ENCODE assay signal across 17 cellular contexts in genomic region chr18:67232406-67232805, GRCh38.
DNase-seq lines count a peak whose midpoint lies in the region; ATAC-seq, FAIRE-seq and TF ChIP-seq lines count a peak whose summit lies in the region.
"Had no signal": no experiment of that assay in that cellular context is flagged by ENCODE, and none has a peak within 500 bp of the region (broad histone marks: within the 10 kb centered on the region; RNA-seq: fewer than 3 reads in every experiment).

No MANE protein-coding gene starts in this region.

- POLR2A ChIA-PET in endothelial cell of umbilical vein (lab: Charles Lee) = interaction anchor here (2.0 kb wide), 1 partner anchor 128 kb away, joined by 4 read pairs; no protein-coding TSS in a partner anchor

- H3K4ac ChIP-seq in mesendoderm (ENCODE audit: low read depth, low read length) = no peak overlapping the region

- WGBS in mesendoderm (ENCODE audit: extremely low coverage, insufficient coverage, low lambda C conversion rate) = no CpG with 5 or more reads among the region's 4 CpGs

- H3K27ac ChIP-seq in endothelial cell of umbilical vein (ENCODE audit: insufficient read depth, low read depth, low read length) (peak overlapping the region; percentile 81), mesendoderm (ENCODE audit: low read depth, low read length) (no peak overlapping the region)

- no peak overlapping the region for H2BK120ac ChIP-seq in mesendoderm (ENCODE audit: low read depth, low read length)

- dilution Hi-C loops in endothelial cell of umbilical vein (cut with MboI; ENCODE audit: extremely low pct_ligation_motif_present, low sequenced_read_pairs) = no loop called here

- no peak overlapping the region for H3K18ac ChIP-seq in mesendoderm (ENCODE audit: low read length)

- intact Hi-C loops in endothelial cell of umbilical vein (cut with micrococcal nuclease) = loop anchor here (1.0 to 5.0 kb wide), 4 partner anchors 12 to 130 kb away; no protein-coding TSS in a partner anchor

- H3K9me1 ChIP-seq in endothelial cell of umbilical vein (replicated peaks; ENCODE audit: control insufficient read depth, extremely low read depth, insufficient read depth, low read length) = no peaks in the 10 kb centered on the region

- BruUV-seq in endothelial cell of umbilical vein (replicated peaks; lab: Mats Ljungman, UMichigan) = no TSS peak

- H3K4me3 ChIP-seq in NT2/D1 (ENCODE audit: insufficient read length, low read depth) (no peak overlapping the region), endothelial cell of umbilical vein (replicated peaks in 1 of 3; ENCODE audit: insufficient read depth in 1 of 3, low read depth in 1 of 3, low read length in 3 of 3) (no peak overlapping the region), mesendoderm (ENCODE audit: low read length) (no peak overlapping the region)

- H3K4me1 ChIP-seq in NT2/D1 (ENCODE audit: insufficient read depth, insufficient read length) (no peaks in the 10 kb centered on the region), endothelial cell of umbilical vein (ENCODE audit: control insufficient read depth, extremely low read depth, insufficient read depth, low read length) (peaks cover 8% of the 10 kb centered on the region), mesendoderm (ENCODE audit: control insufficient read depth, low read depth, low read length) (no peaks in the 10 kb centered on the region)
- H3K4me1 ChIP-seq: BE2C had no signal

- H3K9me3 ChIP-seq in NT2/D1 (ENCODE audit: insufficient read depth, low read length) (no peaks in the 10 kb centered on the region), endothelial cell of umbilical vein (replicated peaks; ENCODE audit: control insufficient read depth, insufficient read depth, low read length) (no peaks in the 10 kb centered on the region)
- H3K9me3 ChIP-seq: BE2C had no signal

- in situ Hi-C loops in G401 (cut with HindIII; ENCODE audit: low sequenced_read_pairs) = no loop called here

- no peaks in the 10 kb centered on the region for H3K79me1 ChIP-seq in mesendoderm (ENCODE audit: low read length)

- H3K9ac ChIP-seq in NT2/D1 (ENCODE audit: insufficient read length, low read depth) (no peak overlapping the region), endothelial cell of umbilical vein (replicated peaks; ENCODE audit: extremely low read depth, insufficient read depth, low read length) (peak overlapping the region; percentile 58), mesendoderm (ENCODE audit: low read length) (no peak overlapping the region)

- no peak for ATAC-seq in GM21381 (IDR thresholded peaks at IDR 0.05; ENCODE audit: unreplicated experiment)
- ATAC-seq: stimulated activated naive B cell treated with anti-CD40 and anti-IgM and Interleukin-4, amounts not matched to agents 10 μg/mL and 1 μg/mL and 100 μg/mL, for 72 hours had no signal

- H3K56ac ChIP-seq in mesendoderm (ENCODE audit: low read length) = no peak overlapping the region

- CTCF ChIA-PET in endothelial cell of umbilical vein (lab: Charles Lee) = interaction anchor here (1.7 to 2.1 kb wide), 3 partner anchors 12 to 284 kb away, joined by 5 to 7 read pairs (median 5); partner anchors contain the start of gene DSEL

- no peak overlapping the region for H2BK15ac ChIP-seq in mesendoderm (replicated peaks; ENCODE audit: low read depth)

- H3K27me3 ChIP-seq in NT2/D1 (ENCODE audit: insufficient read depth, insufficient read length) (no peaks in the 10 kb centered on the region), endothelial cell of umbilical vein (ENCODE audit: control insufficient read depth in 2 of 2, insufficient read depth in 2 of 2, low read length in 2 of 2) (no peaks in the 10 kb centered on the region), mesendoderm (ENCODE audit: insufficient read depth, low read length, poor library complexity) (no peaks in the 10 kb centered on the region)
- H3K27me3 ChIP-seq: BE2C had no signal

- H3K23ac ChIP-seq in mesendoderm (ENCODE audit: low read length) = no peak overlapping the region

- H2AK5ac ChIP-seq in mesendoderm (ENCODE audit: low read length) = no peak overlapping the region

- peak; percentile 70 for FAIRE-seq in endothelial cell of umbilical vein (lab: Jason Lieb, UNC)
- FAIRE-seq: GM12892, GM19239 had no signal

- H3K36me3 ChIP-seq in NT2/D1 (ENCODE audit: insufficient read depth, insufficient read length, low read length) (no peaks in the 10 kb centered on the region), endothelial cell of umbilical vein (ENCODE audit: control insufficient read depth in 2 of 2, extremely low read depth in 1 of 2, insufficient read depth in 2 of 2, low read length in 2 of 2) (no peaks in the 10 kb centered on the region), mesendoderm (ENCODE audit: control insufficient read depth, insufficient read depth, low read length) (no peaks in the 10 kb centered on the region)
- H3K36me3 ChIP-seq: BE2C had no signal

- H2BK5ac ChIP-seq in mesendoderm (ENCODE audit: low read length) = no peak overlapping the region

- TF ChIP-seq POLR2A in endothelial cell of umbilical vein (IDR thresholded peaks at IDR 0.05; ENCODE audit: low read depth, low read length) = no peak

- peak overlapping the region; percentile 7 for H2AFZ ChIP-seq in endothelial cell of umbilical vein (ENCODE audit: low read depth, low read length)

- peak; percentile 55 for DNase-seq in AG20443 (ENCODE audit: low spot score)
- DNase-seq in NT2/D1 (ENCODE audit: low read depth, low spot score) = peak; percentile 25
- DNase-seq in endothelial cell of umbilical vein (ENCODE audit: low read depth, low spot score) = peak; percentile 96
- DNase-seq in mesendoderm = peak; percentile 4
- no peak for DNase-seq in NCI-H187 treated with DMSO at 0.1 percent for 48 hours (lab: John Stamatoyannopoulos, UW)
- no peak for DNase-seq in G401 (ENCODE audit: low spot score)
- DNase-seq in medulla oblongata (ENCODE audit: extremely low spot score) = no peak
- DNase-seq: BE2C; DMS79; NCI-H1417; NCI-H524; posterior cingulate gyrus; stimulated activated CD4-positive, alpha-beta T cell treated with anti-CD3 and anti-CD28 coated beads, Interleukin-4, amount 100 ng/mL, for 1 hour; stimulated activated naive B cell treated with anti-CD40 and anti-IgM and Interleukin-4, amounts not matched to agents 10 μg/mL and 1 μg/mL and 100 μg/mL, for 72 hours had no signal

- no peaks in the 10 kb centered on the region for H3K79me2 ChIP-seq in endothelial cell of umbilical vein (ENCODE audit: control insufficient read depth, insufficient read depth, low read length)
- no peaks in the 10 kb centered on the region for H3K79me2 ChIP-seq in mesendoderm (ENCODE audit: control insufficient read depth, insufficient read depth, low read length)

- H4K8ac ChIP-seq in mesendoderm (ENCODE audit: low read depth, low read length) = no peak overlapping the region

- H4K20me1 ChIP-seq in endothelial cell of umbilical vein (replicated peaks; ENCODE audit: control insufficient read depth, extremely low read depth, insufficient read depth, low read length) = no peaks in the 10 kb centered on the region

- H3K4me2 ChIP-seq in endothelial cell of umbilical vein (ENCODE audit: insufficient read depth, low read length) (peak overlapping the region; percentile 40), mesendoderm (ENCODE audit: low read length) (no peak overlapping the region)

- no peak overlapping the region for H4K5ac ChIP-seq in mesendoderm (ENCODE audit: low read length)

- no peak for TF ChIP-seq CTCF in endothelial cell of umbilical vein (IDR thresholded peaks at IDR 0.05; ENCODE audit: extremely low read depth in 1 of 2, insufficient read depth in 1 of 2, low read depth in 1 of 2, low read length in 2 of 2)

TF ChIP-seq in endothelial cell of umbilical vein, 7 proteins besides CTCF, POLR2A, EP300 and RAD21:
- TF ChIP-seq FOS (IDR thresholded peaks at IDR 0.05; ENCODE audit: borderline replicate concordance, insufficient read depth, low read length) (peak; percentile 79), GATA2 (IDR thresholded peaks at IDR 0.05; ENCODE audit: insufficient read depth, insufficient read length, low read depth, low read length) (peak; percentile 55), POLR2AphosphoS5 (IDR thresholded peaks at IDR 0.05; ENCODE audit: insufficient read depth, low read depth, low read length) (peak; percentile 58), MYC (IDR thresholded peaks at IDR 0.05; ENCODE audit: low read depth, low read length) (no peak), EZH2 (IDR thresholded peaks at IDR 0.05; ENCODE audit: borderline replicate concordance, low read depth, low read length, severe bottlenecking) (no peak), JUN (IDR thresholded peaks at IDR 0.05; ENCODE audit: borderline replicate concordance, insufficient read depth, insufficient read length, low read depth) (peak; percentile 86)
- TF ChIP-seq, protein P1, sequence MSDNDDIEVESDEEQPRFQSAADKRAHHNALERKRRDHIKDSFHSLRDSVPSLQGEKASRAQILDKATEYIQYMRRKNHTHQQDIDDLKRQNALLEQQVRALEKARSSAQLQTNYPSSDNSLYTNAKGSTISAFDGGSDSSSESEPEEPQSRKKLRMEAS (IDR thresholded peaks at IDR 0.05; ENCODE audit: insufficient read depth, insufficient read length) = no peak

Comparison
In these comparisons a context has a peak if more than half of its experiments do, and no peak if none do; other contexts are left out.
1. DNase-seq: peak in AG20443 (single experiment), NT2/D1 (single experiment), endothelial cell of umbilical vein (single experiment) and mesendoderm (single experiment); none in NCI-H187 treated with DMSO at 0.1 percent for 48 hours (single experiment), G401 (single experiment) and medulla oblongata (single experiment).